In the genomic region with DNA sequence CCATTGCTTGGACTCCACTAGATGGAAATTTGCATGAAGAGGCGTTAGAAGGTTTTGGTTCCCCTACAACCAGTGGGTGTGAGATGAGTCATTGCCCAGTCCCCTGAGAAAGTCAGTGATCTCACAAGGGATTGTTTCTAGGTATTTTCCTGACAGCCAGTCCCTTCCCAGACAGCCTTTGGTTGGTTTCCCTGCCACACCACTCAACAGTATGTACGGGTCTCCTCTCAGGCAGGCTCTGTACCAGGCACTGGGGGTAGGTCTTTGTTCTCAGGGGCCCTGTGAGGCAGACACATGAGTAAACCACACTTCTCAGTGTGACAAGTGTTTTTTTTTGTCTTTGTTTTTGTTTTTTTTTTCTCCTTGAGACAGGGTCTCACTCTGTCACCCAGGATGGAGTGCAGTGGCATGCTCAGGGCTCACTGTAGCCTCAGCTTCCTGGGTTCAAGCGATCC, we compare ENCODE assay signal across 1 cellular context.
TF ChIP-seq lines count a peak whose summit lies in the region.

No MANE protein-coding gene starts in this region.

TF ChIP-seq in HepG2, 621 proteins besides CTCF, POLR2A, EP300 and RAD21:
- TF ChIP-seq SKIL (CRISPR knock-in tag; IDR thresholded peaks at IDR 0.05; ENCODE audit: borderline replicate concordance) (no peak), HOXA7 (CRISPR knock-in tag; IDR thresholded peaks at IDR 0.05) (no peak), ZNF619 (CRISPR knock-in tag; IDR thresholded peaks at IDR 0.05) (no peak), KDM6A (CRISPR knock-in tag; IDR thresholded peaks at IDR 0.05; ENCODE audit: low read depth) (no peak), POGK (CRISPR knock-in tag; conservative IDR thresholded peaks at IDR 0.05) (no peak), SETDB1 (CRISPR knock-in tag; IDR thresholded peaks at IDR 0.05; ENCODE audit: borderline replicate concordance) (no peak), ZNF3 (CRISPR knock-in tag; IDR thresholded peaks at IDR 0.05) (no peak), ZNF484 (CRISPR knock-in tag; IDR thresholded peaks at IDR 0.05; ENCODE audit: borderline replicate concordance, low read depth) (no peak), ZNF432 (CRISPR knock-in tag; IDR thresholded peaks at IDR 0.05; ENCODE audit: borderline replicate concordance) (no peak), ZNF737 (CRISPR knock-in tag; IDR thresholded peaks at IDR 0.05; ENCODE audit: borderline replicate concordance) (no peak), ZNF777 (CRISPR knock-in tag; IDR thresholded peaks at IDR 0.05) (no peak), ZNF256 (CRISPR knock-in tag; conservative IDR thresholded peaks at IDR 0.05) (no peak), LCORL (IDR thresholded peaks at IDR 0.05) (no peak), LCORL (CRISPR knock-in tag; IDR thresholded peaks at IDR 0.05) (no peak), ZNF331 (CRISPR knock-in tag; IDR thresholded peaks at IDR 0.05) (no peak), NFKBIZ (CRISPR knock-in tag; IDR thresholded peaks at IDR 0.05) (no peak)
- TF ChIP-seq, protein P1, sequence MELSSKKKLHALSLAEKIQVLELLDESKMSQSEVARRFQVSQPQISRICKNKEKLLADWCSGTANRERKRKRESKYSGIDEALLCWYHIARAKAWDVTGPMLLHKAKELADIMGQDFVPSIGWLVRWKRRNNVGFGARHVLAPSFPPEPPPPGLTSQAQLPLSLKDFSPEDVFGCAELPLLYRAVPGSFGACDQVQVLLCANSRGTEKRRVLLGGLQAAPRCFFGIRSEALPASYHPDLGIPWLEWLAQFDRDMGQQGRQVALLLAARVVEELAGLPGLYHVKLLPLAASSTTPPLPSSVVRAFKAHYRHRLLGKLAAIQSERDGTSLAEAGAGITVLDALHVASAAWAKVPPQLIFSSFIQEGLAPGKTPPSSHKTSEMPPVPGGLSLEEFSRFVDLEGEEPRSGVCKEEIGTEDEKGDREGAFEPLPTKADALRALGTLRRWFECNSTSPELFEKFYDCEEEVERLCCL (CRISPR knock-in tag; IDR thresholded peaks at IDR 0.05; ENCODE audit: borderline replicate concordance) = no peak
- TF ChIP-seq, protein P2, sequence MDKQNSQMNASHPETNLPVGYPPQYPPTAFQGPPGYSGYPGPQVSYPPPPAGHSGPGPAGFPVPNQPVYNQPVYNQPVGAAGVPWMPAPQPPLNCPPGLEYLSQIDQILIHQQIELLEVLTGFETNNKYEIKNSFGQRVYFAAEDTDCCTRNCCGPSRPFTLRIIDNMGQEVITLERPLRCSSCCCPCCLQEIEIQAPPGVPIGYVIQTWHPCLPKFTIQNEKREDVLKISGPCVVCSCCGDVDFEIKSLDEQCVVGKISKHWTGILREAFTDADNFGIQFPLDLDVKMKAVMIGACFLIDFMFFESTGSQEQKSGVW (CRISPR knock-in tag; IDR thresholded peaks at IDR 0.05; ENCODE audit: borderline replicate concordance) = no peak
